In the genomic region with DNA sequence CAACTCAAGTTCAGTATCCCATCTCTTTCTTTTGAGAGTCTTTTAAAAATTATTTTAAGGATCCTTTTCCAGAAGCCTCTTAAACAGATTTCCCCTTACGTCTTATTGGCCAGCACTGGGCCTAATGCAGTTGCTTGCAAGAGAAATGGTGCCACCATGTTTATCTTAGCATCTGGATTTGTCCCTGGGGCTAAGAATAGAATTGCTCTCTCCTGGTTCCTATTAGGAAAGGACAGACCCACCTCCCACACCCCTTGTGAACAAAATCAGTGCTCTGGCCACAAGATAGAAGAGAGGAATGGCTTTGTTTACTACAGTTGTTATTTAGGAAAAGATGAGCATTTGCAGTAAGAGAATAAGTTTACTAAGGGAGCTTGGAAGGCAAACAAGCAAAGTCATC, we compare ENCODE assay signal across 2 cellular contexts.
TF ChIP-seq lines count a peak whose summit lies in the region.

No MANE protein-coding gene starts in this region.

TF ChIP-seq in IMR-90, 13 proteins besides CTCF, POLR2A, EP300 and RAD21:
- TF ChIP-seq RCOR1 (IDR thresholded peaks at IDR 0.05; ENCODE audit: insufficient replicate concordance, low read length) (no peak), FOS (IDR thresholded peaks at IDR 0.05; ENCODE audit: low read depth, low read length) (no peak), CEBPB (IDR thresholded peaks at IDR 0.05; ENCODE audit: low read depth, low read length) (no peak), MXI1 (IDR thresholded peaks at IDR 0.05; ENCODE audit: borderline replicate concordance, low read depth, low read length) (no peak), NFE2L2 (IDR thresholded peaks at IDR 0.05; ENCODE audit: low read depth, low read length) (no peak), RFX5 (IDR thresholded peaks at IDR 0.05; ENCODE audit: low read depth, low read length) (no peak), MAZ (IDR thresholded peaks at IDR 0.05; ENCODE audit: borderline replicate concordance, low read depth, low read length) (no peak)
- TF ChIP-seq, protein P1, sequence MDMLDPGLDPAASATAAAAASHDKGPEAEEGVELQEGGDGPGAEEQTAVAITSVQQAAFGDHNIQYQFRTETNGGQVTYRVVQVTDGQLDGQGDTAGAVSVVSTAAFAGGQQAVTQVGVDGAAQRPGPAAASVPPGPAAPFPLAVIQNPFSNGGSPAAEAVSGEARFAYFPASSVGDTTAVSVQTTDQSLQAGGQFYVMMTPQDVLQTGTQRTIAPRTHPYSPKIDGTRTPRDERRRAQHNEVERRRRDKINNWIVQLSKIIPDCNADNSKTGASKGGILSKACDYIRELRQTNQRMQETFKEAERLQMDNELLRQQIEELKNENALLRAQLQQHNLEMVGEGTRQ (IDR thresholded peaks at IDR 0.05; ENCODE audit: low read depth, low read length): no peak

TF ChIP-seq in SK-N-SH, 30 proteins besides CTCF, POLR2A, EP300 and RAD21:
- TF ChIP-seq NRF1 (IDR thresholded peaks at IDR 0.05; ENCODE audit: low read depth, low read length) (no peak), RFX5 (IDR thresholded peaks at IDR 0.05; ENCODE audit: low read length) (no peak), FOXJ3 (CRISPR knock-in tag; IDR thresholded peaks at IDR 0.05) (peak; percentile 60), EZH2phosphoT487 (IDR thresholded peaks at IDR 0.05; ENCODE audit: borderline replicate concordance, low read depth) (no peak), TAF1 (IDR thresholded peaks at IDR 0.05; ENCODE audit: borderline replicate concordance, low read depth, low read length) (no peak), TCF12 (IDR thresholded peaks at IDR 0.05) (0 out of 2 replicates have a peak, but pooled peaks have one; percentile 7), GATA2 (CRISPR knock-in tag; IDR thresholded peaks at IDR 0.05) (peak; percentile 91), SMC3 (IDR thresholded peaks at IDR 0.05; ENCODE audit: low read depth, low read length) (no peak), NFIC (IDR thresholded peaks at IDR 0.05; ENCODE audit: borderline replicate concordance) (no peak), JUND (IDR thresholded peaks at IDR 0.05) (no peak), ELF1 (IDR thresholded peaks at IDR 0.05) (no peak), MAX (IDR thresholded peaks at IDR 0.05; ENCODE audit: low read depth) (no peak), MXI1 (IDR thresholded peaks at IDR 0.05; ENCODE audit: low read depth, low read length) (no peak), FOSL2 (IDR thresholded peaks at IDR 0.05; ENCODE audit: borderline replicate concordance, low read depth) (no peak), CHD2 (IDR thresholded peaks at IDR 0.05; ENCODE audit: low read length, partially characterized antibody) (peak; percentile 60)
